In genomic region chr7:43565786-43566185, GRCh38 we compare ENCODE assay signal across 24 cellular contexts. TPM values are rescaled to one million over a fixed set of nuclear protein-coding genes. Genes with fewer than 3 reads are reported as not detected.
DNase-seq lines count a peak whose midpoint lies in the region; ATAC-seq, FAIRE-seq and TF ChIP-seq lines count a peak whose summit lies in the region.
"Had no signal": no experiment of that assay in that cellular context is flagged by ENCODE, and none has a peak within 500 bp of the region (broad histone marks: within the 10 kb centered on the region; RNA-seq: fewer than 3 reads in every experiment).

No MANE protein-coding gene starts in this region.

- H3K4me2 ChIP-seq in K562 (ENCODE audit: insufficient read depth, low read length) (no peak overlapping the region; the same call in 1 of the 2 replicates), hepatocyte (no peak overlapping the region)

- H3K4me3 Mint-ChIP-seq in activated naive CD8-positive, alpha-beta T cell treated with anti-CD3 and anti-CD28 coated beads, Interleukin-2, amount 50 U/mL, for 24 hours = no peak overlapping the region
- H3K4me3 Mint-ChIP-seq: activated B cell treated with CpG ODN at 0.5 μM for 24 hours; activated CD8-positive, alpha-beta T cell treated with anti-CD3 and anti-CD28 coated beads for 36 hours; natural killer cell treated with Interleukin-12 subunit alpha and Interleukin-12 subunit beta and Interleukin-15 and Interleukin-18, amount 100 ng/mL, for 72 hours; stimulated activated naive B cell treated with anti-CD40 and anti-IgM and Interleukin-4, amounts not matched to agents 10 μg/mL and 1 μg/mL and 100 μg/mL, for 72 hours had no signal

- in situ Hi-C loops in K562 (cut with MboI) = no loop called here

- H3K27ac Mint-ChIP-seq in activated naive CD8-positive, alpha-beta T cell treated with anti-CD3 and anti-CD28 coated beads, Interleukin-2, amount 50 U/mL, for 24 hours = no peak overlapping the region
- H3K27ac Mint-ChIP-seq: activated B cell treated with CpG ODN at 0.5 μM for 24 hours; activated CD8-positive, alpha-beta T cell treated with anti-CD3 and anti-CD28 coated beads for 36 hours; natural killer cell treated with Interleukin-12 subunit alpha and Interleukin-12 subunit beta and Interleukin-15 and Interleukin-18, amount 100 ng/mL, for 72 hours; stimulated activated naive B cell treated with anti-CD40 and anti-IgM and Interleukin-4, amounts not matched to agents 10 μg/mL and 1 μg/mL and 100 μg/mL, for 72 hours had no signal

- TF ChIP-seq POLR2A in K562 (conservative IDR thresholded peaks at IDR 0.05) = no peak

- H3K4me1 ChIP-seq in K562 (replicated peaks in 1 of 2; ENCODE audit: control insufficient read depth in 2 of 2, insufficient read depth in 2 of 2, low read length in 2 of 2) = no peaks in the 10 kb centered on the region
- H3K4me1 ChIP-seq in hepatocyte (ENCODE audit: insufficient read depth) = no peaks in the 10 kb centered on the region
- peaks cover 0 to 3% (median 0%) of the 10 kb centered on the region in 9 donors for H3K4me1 ChIP-seq in heart right ventricle
- H3K4me1 ChIP-seq: left lung had no signal

- H3K27ac ChIP-seq in K562 (ENCODE audit: extremely low read depth, low read depth, low read length) (no peak overlapping the region), hepatocyte (peak overlapping the region; percentile 6), heart right ventricle (no peak overlapping the region)
- H3K27ac ChIP-seq: left lung had no signal

- H3K9me3 ChIP-seq in K562 (replicated peaks; ENCODE audit: control insufficient read depth, insufficient read depth, low read depth, low read length) (no peaks in the 10 kb centered on the region), hepatocyte (ENCODE audit: low read depth) (no peaks in the 10 kb centered on the region), heart right ventricle (no peaks in the 10 kb centered on the region)
- H3K9me3 ChIP-seq: left lung had no signal

- H3K9me1 ChIP-seq in K562 (ENCODE audit: control insufficient read depth, insufficient read depth, low read length) = no peaks in the 10 kb centered on the region

- POLR2A ChIA-PET in K562 (lab: Yijun Ruan, JAX) = no interaction called here

- no TSS peak for BruUV-seq in K562 (replicated peaks; lab: Mats Ljungman, UMichigan)

- DNase-seq in AG10803 (ENCODE audit: low read depth) = peak; percentile 93
- DNase-seq in GM04504 (ENCODE audit: low read depth) = peak; percentile 79
- DNase-seq in K562 (ENCODE audit: extremely low read depth in 1 of 4, low spot score in 3 of 4) = no peak
- no peak for DNase-seq in hepatocyte (ENCODE audit: low spot score)
- DNase-seq in activated naive CD8-positive, alpha-beta T cell treated with anti-CD3 and anti-CD28 coated beads, Interleukin-2, amount 50 U/mL, for 24 hours = no peak
- no peak for DNase-seq in NOMO-1 treated with DMSO at 0.1 percent for 48 hours (lab: John Stamatoyannopoulos, UW; ENCODE audit: unreplicated experiment)
- DNase-seq in heart right ventricle = no peak
- DNase-seq: activated B cell treated with CpG ODN at 0.5 μM for 24 hours; activated CD8-positive, alpha-beta T cell treated with anti-CD3 and anti-CD28 coated beads for 36 hours; activated naive CD4-positive, alpha-beta T cell; activated T-cell treated with anti-CD3 and anti-CD28 coated beads, Interleukin-2, amount 50 U/mL, for 1 hour; amygdala; central memory CD4-positive, alpha-beta T cell; erythroblast; glutamatergic neuron; KG1; left lung; midbrain; NCI-H187; NCI-H345; RPMI8226; stimulated activated CD4-positive, alpha-beta T cell treated with anti-CD3 and anti-CD28 coated beads, Interleukin-2, amount 100 ng/mL, for 24 hours; stimulated activated naive B cell treated with anti-CD40 and anti-IgM and Interleukin-4, amounts not matched to agents 10 μg/mL and 1 μg/mL and 100 μg/mL, for 72 hours had no signal

- H3K36me3 ChIP-seq in K562 (ENCODE audit: control insufficient read depth, insufficient read depth, low read length) = no peaks in the 10 kb centered on the region
- no peaks in the 10 kb centered on the region for H3K36me3 ChIP-seq in hepatocyte (replicated peaks; ENCODE audit: insufficient read depth, low read depth)
- H3K36me3 ChIP-seq in heart right ventricle = no peaks in the 10 kb centered on the region
- H3K36me3 ChIP-seq: left lung had no signal

- H3K27me3 Mint-ChIP-seq in activated naive CD8-positive, alpha-beta T cell treated with anti-CD3 and anti-CD28 coated beads, Interleukin-2, amount 50 U/mL, for 24 hours = peaks cover 2% of the 10 kb centered on the region

- no peak for TF ChIP-seq EP300 in K562 (IDR thresholded peaks at IDR 0.05; ENCODE audit: low read length)

- no peak overlapping the region for H3K4me3 ChIP-seq in AG10803 (ENCODE audit: low read length)
- H3K4me3 ChIP-seq in K562 = no peak overlapping the region
- no peak overlapping the region for H3K4me3 ChIP-seq in hepatocyte
- no peak overlapping the region for H3K4me3 ChIP-seq in heart right ventricle
- H3K4me3 ChIP-seq: left lung had no signal

- 15% methylated on average over 6 of the region's 6 CpGs for WGBS in K562 (ENCODE audit: insufficient coverage, low coverage, missing lambda C conversion rate)
- 60% methylated on average over 6 of the region's 6 CpGs for WGBS in hepatocyte (ENCODE audit: low lambda C conversion rate, missing lambda C conversion rate)
- WGBS in heart right ventricle, 2 donors = 55 to 67% methylated on average over 6 of the region's 6 CpGs

- H3K9me3 Mint-ChIP-seq in activated naive CD8-positive, alpha-beta T cell treated with anti-CD3 and anti-CD28 coated beads, Interleukin-2, amount 50 U/mL, for 24 hours = no peaks in the 10 kb centered on the region
- H3K9me3 Mint-ChIP-seq: activated B cell treated with CpG ODN at 0.5 μM for 24 hours; activated CD8-positive, alpha-beta T cell treated with anti-CD3 and anti-CD28 coated beads for 36 hours; natural killer cell treated with Interleukin-12 subunit alpha and Interleukin-12 subunit beta and Interleukin-15 and Interleukin-18, amount 100 ng/mL, for 72 hours; stimulated activated naive B cell treated with anti-CD40 and anti-IgM and Interleukin-4, amounts not matched to agents 10 μg/mL and 1 μg/mL and 100 μg/mL, for 72 hours had no signal

- ATAC-seq in K562 = no peak
- ATAC-seq in activated naive CD8-positive, alpha-beta T cell treated with anti-CD3 and anti-CD28 coated beads, Interleukin-2, amount 50 U/mL, for 24 hours = no peak
- no peak for ATAC-seq in heart right ventricle
- ATAC-seq: activated CD8-positive, alpha-beta T cell treated with anti-CD3 and anti-CD28 coated beads for 36 hours; left lung; natural killer cell treated with Interleukin-12 subunit alpha and Interleukin-12 subunit beta and Interleukin-15 and Interleukin-18, amount 100 ng/mL, for 72 hours; stimulated activated naive B cell treated with anti-CD40 and anti-IgM and Interleukin-4, amounts not matched to agents 10 μg/mL and 1 μg/mL and 100 μg/mL, for 72 hours had no signal

- H3K9me2 ChIP-seq in hepatocyte (replicated peaks; ENCODE audit: insufficient read depth) = no peaks in the 10 kb centered on the region

- H3K36me3 Mint-ChIP-seq in activated naive CD8-positive, alpha-beta T cell treated with anti-CD3 and anti-CD28 coated beads, Interleukin-2, amount 50 U/mL, for 24 hours (ENCODE audit: low read depth) = no peaks in the 10 kb centered on the region
- H3K36me3 Mint-ChIP-seq: natural killer cell treated with Interleukin-12 subunit alpha and Interleukin-12 subunit beta and Interleukin-15 and Interleukin-18, amount 100 ng/mL, for 72 hours; stimulated activated naive B cell treated with anti-CD40 and anti-IgM and Interleukin-4, amounts not matched to agents 10 μg/mL and 1 μg/mL and 100 μg/mL, for 72 hours had no signal

- no peaks in the 10 kb centered on the region for H3K79me2 ChIP-seq in K562 (ENCODE audit: control insufficient read depth, insufficient read depth, low read length)
- H3K79me2 ChIP-seq in hepatocyte = no peaks in the 10 kb centered on the region

- peak; percentile 69 for FAIRE-seq in K562 (lab: Jason Lieb, UNC)

- H2AFZ ChIP-seq in K562 (ENCODE audit: low read depth, low read length) (peak overlapping the region; percentile 69; the same call in 1 of the 2 replicates), hepatocyte (no peak overlapping the region)

- CTCF ChIA-PET in K562 (lab: Yijun Ruan, JAX; ENCODE audit: low intra/inter-chr PET ratio) = no interaction called here

- peaks cover 17% of the 10 kb centered on the region for H3K4me1 Mint-ChIP-seq in activated naive CD8-positive, alpha-beta T cell treated with anti-CD3 and anti-CD28 coated beads, Interleukin-2, amount 50 U/mL, for 24 hours

- no peak overlapping the region for H3K9ac ChIP-seq in K562 (ENCODE audit: insufficient read depth in 1 of 2, low read depth in 2 of 2, low read length in 2 of 2)

- intact Hi-C loops in K562 (cut with micrococcal nuclease) (no loop called here), heart right ventricle (cut with DNase I) (no loop called here)

- TF ChIP-seq CTCF in AG10803 (conservative IDR thresholded peaks at IDR 0.05; ENCODE audit: low read length) (no peak), K562 (IDR thresholded peaks at IDR 0.05 in 2 of 3, conservative IDR thresholded peaks at IDR 0.05 in 1 of 3; ENCODE audit: insufficient read depth in 2 of 3, low read depth in 1 of 3, low read length in 3 of 3) (no peak), hepatocyte (IDR thresholded peaks at IDR 0.05; ENCODE audit: poor library complexity) (no peak), heart right ventricle (IDR thresholded peaks at IDR 0.05) (no peak)

- no peak for TF ChIP-seq RAD21 in K562 (CRISPR knock-in tag; conservative IDR thresholded peaks at IDR 0.05 in 1 of 2, IDR thresholded peaks at IDR 0.05 in 1 of 2)

- H4K20me1 ChIP-seq in K562 (replicated peaks; ENCODE audit: control insufficient read depth, insufficient read depth, low read length) (no peaks in the 10 kb centered on the region), hepatocyte (ENCODE audit: insufficient read depth, poor library complexity, severe bottlenecking) (no peaks in the 10 kb centered on the region)

- H3K27me3 ChIP-seq in K562 (ENCODE audit: control insufficient read depth in 2 of 2, insufficient read depth in 2 of 2, low read length in 2 of 2) (peaks cover 5% of the 10 kb centered on the region in 2 experiments), hepatocyte (no peaks in the 10 kb centered on the region), heart right ventricle (peaks cover 0 to 8% (median 0%) of the 10 kb centered on the region in 7 donors)
- H3K27me3 ChIP-seq: left lung had no signal

RNA-seq across cellular contexts. Expression of gene STK17A, which starts 17.1 kb away (rescaled TPM):
- total RNA-seq in K562 (2011; cell fraction: chromatin; rRNA removed; ENCODE audit: low replicate concordance) = 5.0 and 18.0 TPM in 2 replicates
- 3.5 and 4.2 TPM in 2 replicates for total RNA-seq in K562 (2011; cell fraction: nucleolus; rRNA removed)
- total RNA-seq in K562 (2011; cell fraction: nucleoplasm; rRNA removed) = 8.7 and 17.8 TPM in 2 replicates
- total RNA-seq in K562 (2014; rRNA removed) (13.1 and 13.8 TPM in 2 replicates), K562 (2014; rRNA removed; fragmentation: Illumina TruSeq; extraction: Trizol) (16.3 and 19.5 TPM in 2 replicates), K562 (2015; rRNA removed; fragmentation: Illumina TruSeq; extraction: Trizol) (13.4 and 14.2 TPM in 2 replicates), K562 (2021) (12.3 and 13.7 TPM in 2 replicates), hepatocyte (21.6 and 23.6 TPM in 2 replicates), heart right ventricle (10 to 100 TPM; 10.6 to 37.4 (median 23.3) TPM)
- polyA plus RNA-seq in K562 (2011; rRNA removed) (6.7 and 11.5 TPM in 2 replicates), K562 (2014; fragmentation: Illumina TruSeq; extraction: Trizol) (12.3 and 14.6 TPM in 2 replicates), K562 (2014; fragmentation: Nextera tagmentation; extraction: Ambion mirVana) (1 to 10 TPM; 3.4 to 3.5 TPM), K562 (2014; rRNA removed) (10.1 and 13.2 TPM in 2 replicates), hepatocyte (19.0 and 21.1 TPM in 2 replicates), heart right ventricle (10 to 100 TPM in 1 of 2 donors, 1 to 10 TPM in 1; 7.8 to 11.5 TPM)
- polyA plus RNA-seq in K562 (2011; cell fraction: cytosol; rRNA removed) = 2.1 and 2.4 TPM in 2 replicates
- 4.0 and 4.7 TPM in 2 replicates for polyA plus RNA-seq in K562 (2011; cell fraction: nucleus; rRNA removed)
- polyA plus RNA-seq in K562 (2012) = 11.7 and 13.6 TPM in 2 replicates
- 5.5 and 6.4 TPM in 2 replicates for polyA minus RNA-seq in K562 (2011; rRNA and poly(A)+ RNA removed)
- 3.1 and 3.6 TPM in 2 replicates for polyA minus RNA-seq in K562 (2011; cell fraction: cytosol; rRNA and poly(A)+ RNA removed)
- 4.2 and 4.3 TPM in 2 replicates for polyA minus RNA-seq in K562 (2011; cell fraction: nucleus; rRNA and poly(A)+ RNA removed)

Comparison
In these comparisons a context has a peak if more than half of its experiments do, and no peak if none do; other contexts are left out.
1. DNase-seq: peak in AG10803 (single experiment) and GM04504 (single experiment); none in K562 (0 of 4), hepatocyte (single experiment), activated naive CD8-positive, alpha-beta T cell treated with anti-CD3 and anti-CD28 coated beads, Interleukin-2, amount 50 U/mL, for 24 hours (single experiment), NOMO-1 treated with DMSO at 0.1 percent for 48 hours (single experiment) and heart right ventricle (0 of 2).